Comparison of ENCODE assay signal across 26 cellular contexts in the genomic region with DNA sequence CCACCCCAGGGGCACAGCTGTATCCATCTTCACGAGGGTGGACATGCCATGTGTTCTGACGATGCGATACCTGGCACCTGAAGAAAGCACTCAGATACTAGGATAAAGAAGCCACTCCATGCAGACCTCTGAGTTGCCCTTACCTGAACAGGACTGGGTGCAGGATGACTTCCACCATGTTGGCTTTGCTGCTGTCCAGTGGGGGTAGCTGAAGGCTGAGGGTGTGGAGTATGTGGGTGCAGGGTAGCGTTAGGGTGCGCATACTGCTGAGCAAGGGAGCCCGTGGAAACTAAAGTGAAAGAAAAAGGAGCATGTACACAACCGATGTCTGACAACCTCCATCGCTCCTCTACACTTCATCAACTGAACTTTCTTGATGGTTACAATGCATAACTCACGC. TPM values are rescaled to one million over a fixed set of nuclear protein-coding genes. Genes with fewer than 3 reads are reported as not detected.
A peak's percentile ranks its signal among the peaks of the same experiment; 100 is the strongest.
DNase-seq lines count a peak whose midpoint lies in the region; ATAC-seq, FAIRE-seq and TF ChIP-seq lines count a peak whose summit lies in the region.
"Had no signal": no experiment of that assay in that cellular context is flagged by ENCODE, and none has a peak within 500 bp of the region (broad histone marks: within the 10 kb centered on the region; RNA-seq: fewer than 3 reads in every experiment).

No MANE protein-coding gene starts in this region.

- no peaks in the 10 kb centered on the region for H3K9me3 ChIP-seq in CD4-positive, alpha-beta T cell (ENCODE audit: control insufficient read depth, low read length)
- H3K9me3 ChIP-seq in endodermal cell (ENCODE audit: control insufficient read depth, low read length) (no peaks in the 10 kb centered on the region), osteoblast (ENCODE audit: low read depth, low read length) (no peaks in the 10 kb centered on the region)
- H3K9me3 ChIP-seq: BLaER1, Caco-2 had no signal

- no peak overlapping the region for H3K27ac ChIP-seq in CD4-positive, alpha-beta T cell (ENCODE audit: low read depth, low read length)
- no peak overlapping the region for H3K27ac ChIP-seq in endodermal cell (ENCODE audit: low read depth, low read length)
- H3K27ac ChIP-seq in osteoblast (ENCODE audit: low read depth, low read length), result peak overlapping the region; percentile 15
- H3K27ac ChIP-seq: BLaER1, KMS-11, RWPE1 had no signal

- H3K4me3 ChIP-seq in H7 (ENCODE audit: insufficient read depth, low read depth, low read length), result no peak overlapping the region
- H3K4me3 ChIP-seq in endodermal cell (ENCODE audit: low read length), result no peak overlapping the region
- no peak overlapping the region for H3K4me3 ChIP-seq in osteoblast (ENCODE audit: insufficient read depth, low read length)
- H3K4me3 ChIP-seq: BLaER1 had no signal

- no peak for ATAC-seq in CD4-positive, alpha-beta T cell (ENCODE audit: poor library complexity)
- ATAC-seq in HG03521 (IDR thresholded peaks at IDR 0.05; ENCODE audit: unreplicated experiment), result no peak

- H2AFZ ChIP-seq in osteoblast (ENCODE audit: low read length), result no peak overlapping the region

- H3K36me3 ChIP-seq in H7 (replicated peaks; ENCODE audit: control insufficient read depth, insufficient read depth, low read length) (peaks cover 23% of the 10 kb centered on the region), endodermal cell (ENCODE audit: control insufficient read depth, insufficient read depth, low read length) (peaks cover 57% of the 10 kb centered on the region), osteoblast (ENCODE audit: insufficient read depth, low read length) (peaks cover 73% of the 10 kb centered on the region)

- no peak overlapping the region for H3K4me2 ChIP-seq in osteoblast (ENCODE audit: insufficient read depth, low read length)
- H3K4me2 ChIP-seq: BLaER1, KMS-11 had no signal

- TF ChIP-seq CTCF in CD4-positive, alpha-beta T cell (IDR thresholded peaks at IDR 0.05), result no peak
- TF ChIP-seq CTCF in endodermal cell (conservative IDR thresholded peaks at IDR 0.05) (no peak), osteoblast (IDR thresholded peaks at IDR 0.05; ENCODE audit: extremely low read depth, low read depth, low read length) (no peak)

- peaks cover 33% of the 10 kb centered on the region for H3K79me2 ChIP-seq in osteoblast (ENCODE audit: insufficient read depth, low read length)

- no peak overlapping the region for H3K4me3 Mint-ChIP-seq in CD4-positive, alpha-beta T cell
- H3K4me3 Mint-ChIP-seq in endodermal cell, result no peak overlapping the region
- H3K4me3 Mint-ChIP-seq: CD4-positive, alpha-beta memory T cell; H9 had no signal

- 96 to 97% methylated on average over 6 to 9 of the region's 9 CpGs for WGBS in endodermal cell (ENCODE audit: insufficient coverage in 1 of 2, insufficient read length in 1 of 2), 2 experiments

- H3K9ac ChIP-seq in endodermal cell (ENCODE audit: extremely low read depth, low read length, poor library complexity, severe bottlenecking), result no peak overlapping the region
- H3K9ac ChIP-seq: BLaER1, KMS-11 had no signal

- no peaks in the 10 kb centered on the region for H3K9me3 Mint-ChIP-seq in CD4-positive, alpha-beta T cell
- no peaks in the 10 kb centered on the region for H3K9me3 Mint-ChIP-seq in endodermal cell
- H3K9me3 Mint-ChIP-seq: CD4-positive, alpha-beta memory T cell; H9 had no signal

- CTCF ChIA-PET in CD4-positive, alpha-beta T cell (lab: Charles Lee), result interaction anchor here (27.4 kb wide), 1 partner anchor 55 kb away, joined by 487 read pairs; a partner anchor contains a TSS

- POLR2A ChIA-PET in CD4-positive, alpha-beta T cell (lab: Charles Lee), result interaction anchor here (1.8 kb wide), 1 partner anchor 60 kb away, joined by 5 read pairs; no protein-coding TSS in a partner anchor

- peaks cover 15% of the 10 kb centered on the region for H4K20me1 ChIP-seq in osteoblast (ENCODE audit: insufficient read depth, low read length)

- peaks cover 48% of the 10 kb centered on the region for H3K36me3 Mint-ChIP-seq in CD4-positive, alpha-beta T cell (ENCODE audit: low read depth)
- H3K36me3 Mint-ChIP-seq in endodermal cell (ENCODE audit: low read depth), result peaks cover 39% of the 10 kb centered on the region

- intact Hi-C loops in CD4-positive, alpha-beta T cell (cut with DNase I, micrococcal nuclease), result no loop called here

- TF ChIP-seq POLR2A in GM12891 (IDR thresholded peaks at IDR 0.05; ENCODE audit: low read depth, low read length), result no peak

- no peaks in the 10 kb centered on the region for H3K27me3 Mint-ChIP-seq in CD4-positive, alpha-beta T cell
- no peaks in the 10 kb centered on the region for H3K27me3 Mint-ChIP-seq in endodermal cell (ENCODE audit: insufficient read depth)
- H3K27me3 Mint-ChIP-seq: CD4-positive, alpha-beta memory T cell had no signal

- H3K4me1 Mint-ChIP-seq in CD4-positive, alpha-beta T cell (ENCODE audit: low read depth), result no peaks in the 10 kb centered on the region
- H3K4me1 Mint-ChIP-seq in endodermal cell, result no peaks in the 10 kb centered on the region
- H3K4me1 Mint-ChIP-seq: H9 had no signal

- no peak for DNase-seq in CD4-positive, alpha-beta T cell
- DNase-seq in H7 (peak; percentile 13), endodermal cell (peak; percentile 29), osteoblast (ENCODE audit: insufficient read length, low spot score, missing footprints) (peak; percentile 34), GM12891 (ENCODE audit: insufficient read length, low spot score) (no peak), A172 (ENCODE audit: low spot score) (no peak), NCI-H226 (no peak)
- DNase-seq: ACHN; Caco-2; CD4-positive, alpha-beta memory T cell; DND-41; H9; IMR-90; NCI-H1105; NCI-H2029 treated with DMSO at 0.1 percent for 48 hours; NCI-H345; NCI-H524; NCI-H774; NK-92 treated with Interleukin-12 subunit alpha and Interleukin-12 subunit beta, amount 100 ng/mL, for 24 hours; SHP77 treated with DMSO at 0.1 percent for 48 hours had no signal

- no peaks in the 10 kb centered on the region for H3K4me1 ChIP-seq in endodermal cell (ENCODE audit: control insufficient read depth, insufficient read depth, low read length)
- peaks cover 18% of the 10 kb centered on the region for H3K4me1 ChIP-seq in osteoblast (ENCODE audit: insufficient read depth, low read length)
- H3K4me1 ChIP-seq: Caco-2 had no signal

- FAIRE-seq in GM12891 (lab: Jason Lieb, UNC), result no peak
- FAIRE-seq: GM12892, HTR-8/SVneo had no signal

- H3K27me3 ChIP-seq in CD4-positive, alpha-beta T cell (ENCODE audit: control insufficient read depth, insufficient read depth, low read length), result no peaks in the 10 kb centered on the region
- H3K27me3 ChIP-seq in H7 (ENCODE audit: control insufficient read depth, insufficient read depth, low read length) (no peaks in the 10 kb centered on the region), endodermal cell (ENCODE audit: control insufficient read depth, insufficient read depth, low read length, poor library complexity, severe bottlenecking) (no peaks in the 10 kb centered on the region), osteoblast (ENCODE audit: insufficient read depth, low read length) (no peaks in the 10 kb centered on the region)
- H3K27me3 ChIP-seq: BLaER1 had no signal

- peak overlapping the region; percentile 12 for H3K27ac Mint-ChIP-seq in CD4-positive, alpha-beta T cell
- H3K27ac Mint-ChIP-seq in endodermal cell, result no peak overlapping the region
- H3K27ac Mint-ChIP-seq: H9 had no signal

TF ChIP-seq in GM12891, 5 proteins besides CTCF, POLR2A, EP300 and RAD21:
- no peak for TF ChIP-seq PAX5 (IDR thresholded peaks at IDR 0.05; ENCODE audit: insufficient read depth, low read length, severe bottlenecking)
- TF ChIP-seq POLR2AphosphoS5 (IDR thresholded peaks at IDR 0.05; ENCODE audit: low read depth, low read length), result no peak
- TF ChIP-seq POU2F2 (IDR thresholded peaks at IDR 0.05; ENCODE audit: low read depth, low read length), result no peak

RNA-seq across cellular contexts. Expression of a gene that starts 51.3 kb away (rescaled TPM):
- 10 to 100 TPM; 42.3 to 46.4 TPM for total RNA-seq in CD4-positive, alpha-beta T cell
- 21.8 and 26.8 TPM in 2 replicates for total RNA-seq in H7 (2014; rRNA removed; shearing (Covaris generic))
- total RNA-seq in endodermal cell, result 1 to 10 TPM; 6.8 to 6.9 TPM
- polyA plus RNA-seq in endodermal cell (2013, experiment 1 of 2), result 6.2 TPM
- polyA plus RNA-seq in endodermal cell (2013, experiment 2 of 2), result 5.0 TPM
- 32.4 and 51.4 TPM in 2 replicates for total RNA-seq in osteoblast
- 16.7 TPM for polyA plus RNA-seq in GM12891 (2012; ENCODE audit: low read depth, missing spikeins)
- 30.5 and 32.3 TPM in 2 replicates for total RNA-seq in A172 (2014; rRNA removed; shearing (Covaris generic))

Comparison
In these comparisons a context has a peak if more than half of its experiments do, and no peak if none do; other contexts are left out.
1. DNase-seq: peak in H7 (single experiment), endodermal cell (single experiment) and osteoblast (single experiment); none in CD4-positive, alpha-beta T cell (0 of 10), GM12891 (single experiment), A172 (single experiment) and NCI-H226 (single experiment).